In the genomic region with DNA sequence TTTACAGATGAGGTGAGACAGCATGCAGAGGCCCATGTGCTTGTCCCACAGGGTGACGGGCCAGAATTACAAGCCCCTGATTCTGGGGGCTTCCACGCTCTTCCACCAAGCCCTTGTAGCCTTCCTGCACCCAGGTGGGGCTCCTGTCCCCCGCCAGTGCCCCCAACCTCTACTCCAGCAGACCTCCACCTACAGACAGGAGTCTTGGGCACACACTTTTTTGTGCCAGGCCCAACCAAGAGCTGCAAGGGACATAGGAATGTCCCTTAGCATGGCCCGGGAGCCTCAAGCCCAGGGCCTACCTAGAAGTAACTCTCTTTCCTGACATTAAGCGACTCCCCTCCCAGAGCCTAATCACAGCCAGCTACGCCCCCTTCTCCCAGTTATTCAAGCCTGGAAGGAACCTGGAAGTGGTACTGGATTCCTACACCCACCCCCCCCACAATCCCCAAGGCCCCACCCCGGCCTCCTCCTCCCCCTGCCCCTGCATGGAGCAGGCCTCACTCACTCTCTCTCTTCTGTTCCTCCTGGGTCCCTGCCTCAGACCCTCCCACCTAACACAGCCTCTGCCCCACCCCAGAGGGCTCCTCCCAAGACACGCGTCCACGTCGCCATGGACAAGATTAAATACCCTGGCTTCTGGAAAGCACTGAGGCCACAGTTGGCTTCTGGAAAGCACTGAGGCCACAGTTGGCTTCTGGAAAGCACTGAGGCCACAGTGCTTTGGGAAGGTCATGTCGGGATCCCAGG, we compare ENCODE assay signal across 13 cellular contexts. TPM values are rescaled to one million over a fixed set of nuclear protein-coding genes. Genes with fewer than 3 reads are reported as not detected.
A peak's percentile ranks its signal among the peaks of the same experiment; 100 is the strongest.
DNase-seq lines count a peak whose midpoint lies in the region; ATAC-seq and TF ChIP-seq lines count a peak whose summit lies in the region.
"Had no signal": no experiment of that assay in that cellular context is flagged by ENCODE, and none has a peak within 500 bp of the region (broad histone marks: within the 10 kb centered on the region; RNA-seq: fewer than 3 reads in every experiment).

No MANE protein-coding gene starts in this region.

- H3K4me3 ChIP-seq in esophagus muscularis mucosa, result peak overlapping the region; percentile 3 to 39 (median 28)
- no peak overlapping the region for H3K4me3 ChIP-seq in lower lobe of right lung
- H3K4me3 ChIP-seq in subcutaneous abdominal adipose tissue (ENCODE audit: low read depth in 1 of 5, low read length in 5 of 5), result peak overlapping the region in 2 of 5 donors; percentile 9 to 32
- H3K4me3 ChIP-seq: BLaER1 had no signal

- intact Hi-C loops in esophagus muscularis mucosa (cut with DNase I) (no loop called here), lower lobe of right lung (cut with DNase I) (no loop called here)

- TF ChIP-seq EP300 in esophagus muscularis mucosa (IDR thresholded peaks at IDR 0.05), result no peak

- WGBS in esophagus muscularis mucosa, result 74% methylated on average over 8 of the region's 12 CpGs

- H3K36me3 ChIP-seq in esophagus muscularis mucosa (no peaks in the 10 kb centered on the region), lower lobe of right lung (no peaks in the 10 kb centered on the region), subcutaneous abdominal adipose tissue (ENCODE audit: control insufficient read depth in 5 of 5, insufficient read depth in 5 of 5, low read length in 5 of 5) (no peaks in the 10 kb centered on the region)
- H3K36me3 ChIP-seq: BLaER1 had no signal

- peak overlapping the region; percentile 97 for H3K27ac Mint-ChIP-seq in HFFc6
- H3K27ac Mint-ChIP-seq in activated T-helper 17 cell treated with anti-CD3 and anti-CD28 coated beads, Interleukin-2, amount 50 U/mL, for 72 hours, result no peak overlapping the region

- peaks cover 8% of the 10 kb centered on the region for H3K9me3 Mint-ChIP-seq in HFFc6
- H3K9me3 Mint-ChIP-seq in activated T-helper 17 cell treated with anti-CD3 and anti-CD28 coated beads, Interleukin-2, amount 50 U/mL, for 72 hours, result no peaks in the 10 kb centered on the region

- H3K4me1 Mint-ChIP-seq in HFFc6 (ENCODE audit: low read depth), result peaks cover 53% of the 10 kb centered on the region
- no peaks in the 10 kb centered on the region for H3K4me1 Mint-ChIP-seq in activated T-helper 17 cell treated with anti-CD3 and anti-CD28 coated beads, Interleukin-2, amount 50 U/mL, for 72 hours

- H3K9me3 ChIP-seq in esophagus muscularis mucosa, result peaks cover 0 to 5% (median 0%) of the 10 kb centered on the region in 4 donors
- H3K9me3 ChIP-seq in lower lobe of right lung, result no peaks in the 10 kb centered on the region
- peaks cover 0 to 4% (median 0%) of the 10 kb centered on the region in 5 donors for H3K9me3 ChIP-seq in subcutaneous abdominal adipose tissue (ENCODE audit: control insufficient read depth in 5 of 5, low read length in 5 of 5)
- H3K9me3 ChIP-seq: BLaER1 had no signal

- peaks cover 2% of the 10 kb centered on the region; the same call in 1 of the 2 replicates for H3K27me3 Mint-ChIP-seq in HFFc6 (ENCODE audit: insufficient read depth)
- peaks cover 7% of the 10 kb centered on the region for H3K27me3 Mint-ChIP-seq in activated T-helper 17 cell treated with anti-CD3 and anti-CD28 coated beads, Interleukin-2, amount 50 U/mL, for 72 hours

- peak overlapping the region; percentile 57 for H3K4me3 Mint-ChIP-seq in HFFc6
- H3K4me3 Mint-ChIP-seq in activated T-helper 17 cell treated with anti-CD3 and anti-CD28 coated beads, Interleukin-2, amount 50 U/mL, for 72 hours, result no peak overlapping the region
- H3K4me3 Mint-ChIP-seq: neural crest cell had no signal

- H3K4me1 ChIP-seq in esophagus muscularis mucosa (peaks cover 0 to 37% (median 30%) of the 10 kb centered on the region in 4 donors), lower lobe of right lung (peaks cover 17% of the 10 kb centered on the region), subcutaneous abdominal adipose tissue (ENCODE audit: control insufficient read depth in 5 of 5, insufficient read depth in 5 of 5, low read length in 5 of 5) (peaks cover under 1 to 60% (median 48%) of the 10 kb centered on the region in 5 donors)

- H3K27me3 ChIP-seq in esophagus muscularis mucosa (peaks cover 0 to 6% (median 0%) of the 10 kb centered on the region in 4 donors), lower lobe of right lung (ENCODE audit: low read depth) (no peaks in the 10 kb centered on the region), subcutaneous abdominal adipose tissue (ENCODE audit: control insufficient read depth in 5 of 5, insufficient read depth in 4 of 5, low read length in 5 of 5) (no peaks in the 10 kb centered on the region)
- H3K27me3 ChIP-seq: BLaER1 had no signal

- peak overlapping the region in 2 of 5 donors; percentile 70 to 71 for H3K9ac ChIP-seq in subcutaneous abdominal adipose tissue (ENCODE audit: low read length in 5 of 5)
- H3K9ac ChIP-seq: BLaER1 had no signal

- no peak for DNase-seq in HFFc6
- no peak for DNase-seq in esophagus muscularis mucosa (ENCODE audit: extremely low spot score)
- DNase-seq in lower lobe of right lung, result no peak
- no peak for DNase-seq in epidermal melanocyte (ENCODE audit: insufficient read length, low spot score)
- no peak for DNase-seq in SHP77 treated with DMSO at 0.1 percent for 48 hours (lab: John Stamatoyannopoulos, UW)
- DNase-seq: activated CD4-positive, CD25-positive, alpha-beta regulatory T cell treated with anti-CD3 and anti-CD28 coated beads, Interleukin-2, amount 50 U/mL, for 72 hours; kidney glomerular epithelial cell; NCI-H1417 treated with DMSO at 0.1 percent for 48 hours had no signal

- peak overlapping the region; percentile 49 to 67 (median 56) for H3K27ac ChIP-seq in esophagus muscularis mucosa (replicated peaks in 1 of 4)
- H3K27ac ChIP-seq in lower lobe of right lung, result peak overlapping the region; percentile 31
- H3K27ac ChIP-seq in subcutaneous abdominal adipose tissue (ENCODE audit: low read depth, low read length), result peak overlapping the region; percentile 93
- H3K27ac ChIP-seq: BLaER1 had no signal

- ATAC-seq in lower lobe of right lung (no peak), GM21515 (IDR thresholded peaks at IDR 0.05; ENCODE audit: unreplicated experiment) (no peak)
- no peak for ATAC-seq in activated T-helper 17 cell treated with anti-CD3 and anti-CD28 coated beads, Interleukin-2, amount 50 U/mL, for 72 hours (replicated peaks)

- TF ChIP-seq CTCF in HFFc6 (IDR thresholded peaks at IDR 0.05), result no peak; the same call in 1 of the 2 replicates
- TF ChIP-seq CTCF in esophagus muscularis mucosa (IDR thresholded peaks at IDR 0.05), result no peak
- TF ChIP-seq CTCF in lower lobe of right lung (IDR thresholded peaks at IDR 0.05), result no peak

- peaks cover 19% of the 10 kb centered on the region for H3K36me3 Mint-ChIP-seq in HFFc6 (ENCODE audit: low read depth)
- no peaks in the 10 kb centered on the region for H3K36me3 Mint-ChIP-seq in activated T-helper 17 cell treated with anti-CD3 and anti-CD28 coated beads, Interleukin-2, amount 50 U/mL, for 72 hours (ENCODE audit: low read depth)

- TF ChIP-seq POLR2A in esophagus muscularis mucosa (IDR thresholded peaks at IDR 0.05; ENCODE audit: low read depth), result no peak

RNA-seq across cellular contexts. Expression of gene ADAMTS2, which starts 30.5 kb away (rescaled TPM):
- total RNA-seq in HFFc6 (2021; fragmentation: NEBNext Ultra II Directional; extraction: Animal tissue kit (Norgen Biotek cat#: 25700)), result 10 to 100 TPM; 31.5 to 38.4 (median 34.1) TPM
- total RNA-seq in esophagus muscularis mucosa, result 10 to 100 TPM; 17.8 to 31.8 (median 21.4) TPM
- total RNA-seq in lower lobe of right lung, result 13.0 TPM
- total RNA-seq in activated T-helper 17 cell treated with anti-CD3 and anti-CD28 coated beads, Interleukin-2, amount 50 U/mL, for 72 hours, result not detected

Comparison
In these comparisons a context has a peak if more than half of its experiments do, and no peak if none do; other contexts are left out.
1. H3K27ac ChIP-seq: peak in every context shown above with its lines; median percentile 93 in subcutaneous abdominal adipose tissue; 56 in esophagus muscularis mucosa; 31 in lower lobe of right lung.
2. RNA of gene ADAMTS2, which starts 30.5 kb away (total RNA-seq): 31.5 to 38.4 TPM in HFFc6, 17.8 to 31.8 TPM in esophagus muscularis mucosa and 13.0 TPM in lower lobe of right lung (single experiment); not detected in activated T-helper 17 cell treated with anti-CD3 and anti-CD28 coated beads, Interleukin-2, amount 50 U/mL, for 72 hours; every median in the first group is over 10 times any median in the second.